9 cellular contexts compared by ENCODE assay signal in the genomic region with DNA sequence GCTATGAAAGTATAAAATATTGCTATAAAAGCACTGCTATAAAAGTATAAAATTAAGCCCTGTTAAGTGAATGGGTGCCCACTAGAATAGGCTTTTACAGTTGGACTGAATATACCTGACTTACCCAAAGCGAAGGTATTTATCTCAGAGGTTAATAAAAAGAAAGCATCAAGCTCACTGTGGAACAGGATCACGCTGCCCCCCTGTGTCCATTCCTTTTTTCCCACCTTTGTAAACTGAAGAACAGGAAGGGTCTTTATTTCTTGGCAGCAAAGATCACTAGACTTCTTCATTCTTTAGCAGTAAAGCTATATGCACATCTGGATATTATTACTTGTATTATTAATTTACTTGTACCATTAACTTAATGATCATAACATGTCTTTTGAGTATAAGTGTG. TPM values are rescaled to one million over a fixed set of nuclear protein-coding genes. Genes with fewer than 3 reads are reported as not detected.
DNase-seq lines count a peak whose midpoint lies in the region; ATAC-seq and TF ChIP-seq lines count a peak whose summit lies in the region.
"Had no signal": no experiment of that assay in that cellular context is flagged by ENCODE, and none has a peak within 500 bp of the region (broad histone marks: within the 10 kb centered on the region; RNA-seq: fewer than 3 reads in every experiment).

No MANE protein-coding gene starts in this region.

- intact Hi-C loops in CD4-positive, alpha-beta memory T cell (cut with micrococcal nuclease), result loop anchor here (1.0 to 10.0 kb wide), 6 partner anchors 35 to 905 kb away; no protein-coding TSS in a partner anchor

- CTCF ChIA-PET in CD4-positive, alpha-beta memory T cell (lab: Charles Lee; ENCODE audit: partially characterized antibody), result interaction anchor here (0.9 to 4.1 kb wide), 15 partner anchors 11 to 326 kb away, joined by 3 to 54 read pairs (median 7); a partner anchor contains a TSS
- CTCF ChIA-PET in HEK293 (lab: Yijun Ruan, JAX), result interaction anchor here (0.6 to 4.3 kb wide), 29 partner anchors 10 to 1399 kb away, joined by 3 to 87 read pairs (median 4); no protein-coding TSS in a partner anchor

- no peaks in the 10 kb centered on the region for H3K27me3 Mint-ChIP-seq in CD4-positive, alpha-beta memory T cell

- H3K36me3 ChIP-seq in CD4-positive, alpha-beta memory T cell (ENCODE audit: insufficient read depth, low read length), result no peaks in the 10 kb centered on the region
- no peaks in the 10 kb centered on the region for H3K36me3 ChIP-seq in HEK293 (ENCODE audit: control insufficient read depth in 2 of 2, insufficient read depth in 1 of 2, low read length in 2 of 2)
- H3K36me3 ChIP-seq in effector memory CD4-positive, alpha-beta T cell (ENCODE audit: control insufficient read depth, insufficient read depth, low read length), result no peaks in the 10 kb centered on the region

- H3K4me1 ChIP-seq in CD4-positive, alpha-beta memory T cell (ENCODE audit: insufficient read depth, low read length), result no peaks in the 10 kb centered on the region
- no peaks in the 10 kb centered on the region; the same call in 1 of the 2 replicates for H3K4me1 ChIP-seq in HEK293 (ENCODE audit: control insufficient read depth, insufficient read depth, low read length)
- no peaks in the 10 kb centered on the region for H3K4me1 ChIP-seq in effector memory CD4-positive, alpha-beta T cell (ENCODE audit: control insufficient read depth, insufficient read depth, low read length, poor library complexity, severe bottlenecking)

- peak; percentile 35; the same call in 1 of the 2 replicates for TF ChIP-seq CTCF in HEK293 (tag by site-specific recombination; IDR thresholded peaks at IDR 0.05)
- peak; percentile 60 for TF ChIP-seq CTCF in retinal pigment epithelial cell (conservative IDR thresholded peaks at IDR 0.05; ENCODE audit: low read depth, low read length)

- no peaks in the 10 kb centered on the region for H3K27me3 ChIP-seq in CD4-positive, alpha-beta memory T cell (ENCODE audit: insufficient read depth, low read length)
- H3K27me3 ChIP-seq in effector memory CD4-positive, alpha-beta T cell (replicated peaks; ENCODE audit: control insufficient read depth, insufficient read depth, low read length, poor library complexity, severe bottlenecking), result no peaks in the 10 kb centered on the region

- POLR2A ChIA-PET in CD4-positive, alpha-beta memory T cell (lab: Charles Lee; ENCODE audit: partially characterized antibody), result interaction anchor here (0.6 to 1.3 kb wide), 7 partner anchors 8 to 598 kb away, joined by 3 to 4 read pairs (median 3); a partner anchor contains a TSS
- POLR2A ChIA-PET in HEK293 (lab: Yijun Ruan, JAX), result no interaction called here

- peak; percentile 53 to 64 (median 54) for DNase-seq in CD4-positive, alpha-beta memory T cell
- peak in 3 of 5 donors; percentile 9 to 43 (median 37) for DNase-seq in T-helper 1 cell
- peak in 2 of 3 donors; percentile 24 to 30 for DNase-seq in effector memory CD4-positive, alpha-beta T cell
- no peak for DNase-seq in retinal pigment epithelial cell (ENCODE audit: low read depth)
- DNase-seq in epidermal melanocyte (ENCODE audit: insufficient read length, low spot score), result no peak

- no peaks in the 10 kb centered on the region for H3K36me3 Mint-ChIP-seq in CD4-positive, alpha-beta memory T cell
- H3K36me3 Mint-ChIP-seq: IgD-negative memory B cell had no signal

- no peak for ATAC-seq in GM19397 (IDR thresholded peaks at IDR 0.05; ENCODE audit: unreplicated experiment)
- no peak for ATAC-seq in GM18909 (IDR thresholded peaks at IDR 0.05; ENCODE audit: poor library complexity, unreplicated experiment)

- H3K4me1 Mint-ChIP-seq in CD4-positive, alpha-beta memory T cell, result peaks cover 5 to 11% (median 8%) of the 10 kb centered on the region in 4 donors

- no peak overlapping the region for H3K27ac ChIP-seq in CD4-positive, alpha-beta memory T cell (ENCODE audit: low read depth, low read length)
- H3K27ac ChIP-seq in HEK293 (ENCODE audit: extremely low read depth, low read depth, low read length), result no peak overlapping the region
- no peak overlapping the region for H3K27ac ChIP-seq in effector memory CD4-positive, alpha-beta T cell (ENCODE audit: insufficient read depth, low read length, poor library complexity, severe bottlenecking)

- H3K4me3 ChIP-seq in CD4-positive, alpha-beta memory T cell (ENCODE audit: low read length in 2 of 2), result no peak overlapping the region
- H3K4me3 ChIP-seq in HEK293 (ENCODE audit: low read depth, low read length), result no peak overlapping the region
- H3K4me3 ChIP-seq in effector memory CD4-positive, alpha-beta T cell (ENCODE audit: insufficient read depth, low read depth, low read length, poor library complexity, severe bottlenecking), result no peak overlapping the region
- no peak overlapping the region for H3K4me3 ChIP-seq in retinal pigment epithelial cell (ENCODE audit: low read length)

- H3K9me3 ChIP-seq in CD4-positive, alpha-beta memory T cell (ENCODE audit: control insufficient read depth in 1 of 2, low read length in 2 of 2), result no peaks in the 10 kb centered on the region
- no peaks in the 10 kb centered on the region for H3K9me3 ChIP-seq in HEK293 (ENCODE audit: control insufficient read depth, insufficient read depth, low read depth, low read length)
- H3K9me3 ChIP-seq in effector memory CD4-positive, alpha-beta T cell (ENCODE audit: control insufficient read depth, low read length), result no peaks in the 10 kb centered on the region

- no peak overlapping the region for H3K4me3 Mint-ChIP-seq in CD4-positive, alpha-beta memory T cell
- H3K4me3 Mint-ChIP-seq: IgD-negative memory B cell had no signal

- H3K9me3 Mint-ChIP-seq in CD4-positive, alpha-beta memory T cell, result no peaks in the 10 kb centered on the region
- H3K9me3 Mint-ChIP-seq: IgD-negative memory B cell had no signal

- no peak overlapping the region for H3K27ac Mint-ChIP-seq in CD4-positive, alpha-beta memory T cell
- H3K27ac Mint-ChIP-seq: IgD-negative memory B cell had no signal

TF ChIP-seq in HEK293, 187 proteins besides CTCF, POLR2A, EP300 and RAD21:
- TF ChIP-seq ZNF654 (tag by site-specific recombination; IDR thresholded peaks at IDR 0.05; ENCODE audit: low read depth) (peak; percentile 58), ZNF341 (tag by site-specific recombination; IDR thresholded peaks at IDR 0.05; ENCODE audit: low read depth) (no peak)
TF ChIP-seq in HEK293: peak in this region for 1.

RNA-seq across cellular contexts. Expression of a gene that starts 22.1 kb away (rescaled TPM):
- 10 to 100 TPM; 23.3 to 23.8 TPM for total RNA-seq in CD4-positive, alpha-beta memory T cell
- polyA plus RNA-seq in CD4-positive, alpha-beta memory T cell, result 1 to 10 TPM; 3.2 to 6.6 TPM

RNA-seq across cellular contexts. Expression of a gene that starts 26.3 kb away (rescaled TPM):
- 1 to 10 TPM; 1.9 to 3.4 TPM for total RNA-seq in CD4-positive, alpha-beta memory T cell
- polyA plus RNA-seq in CD4-positive, alpha-beta memory T cell, result not detected
- polyA plus RNA-seq: IgD-negative memory B cell had no signal

RNA-seq across cellular contexts. Expression of a gene that starts 39.3 kb away (rescaled TPM):
- total RNA-seq in CD4-positive, alpha-beta memory T cell, result 10 to 100 TPM; 27.2 to 27.8 TPM
- 10 to 100 TPM; 15.8 to 17.8 TPM for polyA plus RNA-seq in CD4-positive, alpha-beta memory T cell

Comparison
In these comparisons a context has a peak if more than half of its experiments do, and no peak if none do; other contexts are left out.
1. DNase-seq: peak in CD4-positive, alpha-beta memory T cell (5 of 5), T-helper 1 cell (3 of 5) and effector memory CD4-positive, alpha-beta T cell (2 of 3); none in retinal pigment epithelial cell (single experiment) and epidermal melanocyte (single experiment).